ENCODE assay signal across 11 cellular contexts in the genomic region with DNA sequence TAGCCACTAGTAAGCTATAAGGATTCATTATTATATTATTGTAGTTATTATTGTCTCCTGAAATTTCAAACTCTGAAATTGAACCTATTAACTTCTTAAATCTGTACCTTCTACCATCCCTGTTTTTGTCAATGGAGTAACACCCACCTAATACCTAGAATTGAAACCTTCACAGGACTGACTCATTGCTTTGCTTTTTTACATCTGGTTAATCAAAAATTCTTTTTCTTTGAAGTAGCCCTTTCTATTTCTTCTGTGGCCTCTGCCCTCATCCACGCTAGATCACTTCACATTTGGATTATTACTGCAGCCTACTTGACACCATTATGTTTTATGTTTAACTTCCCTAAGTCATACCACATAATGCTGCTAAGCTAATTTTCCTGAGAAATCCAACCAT. TPM values are rescaled to one million over a fixed set of nuclear protein-coding genes. Genes with fewer than 3 reads are reported as not detected.
DNase-seq lines count a peak whose midpoint lies in the region; ATAC-seq and TF ChIP-seq lines count a peak whose summit lies in the region.
"Had no signal": no experiment of that assay in that cellular context is flagged by ENCODE, and none has a peak within 500 bp of the region (broad histone marks: within the 10 kb centered on the region; RNA-seq: fewer than 3 reads in every experiment).

No MANE protein-coding gene starts in this region.

- ATAC-seq in activated T-cell treated with anti-CD3 and anti-CD28 coated beads, Interleukin-2, amount 50 U/mL, for 4 hours = peak; percentile 53 to 59
- peak; percentile 70 for ATAC-seq in HG02798 (IDR thresholded peaks at IDR 0.05; ENCODE audit: poor library complexity, unreplicated experiment)
- no peak for ATAC-seq in Panc1
- ATAC-seq in stimulated activated naive CD8-positive, alpha-beta T cell treated with anti-CD3 and anti-CD28 coated beads, Interleukin-15, amount 100 ng/mL, for 72 hours = peak; percentile 100
- ATAC-seq: left cardiac atrium had no signal

- no peaks in the 10 kb centered on the region for H3K27me3 Mint-ChIP-seq in activated T-cell treated with anti-CD3 and anti-CD28 coated beads, Interleukin-2, amount 50 U/mL, for 4 hours (ENCODE audit: low read depth)
- H3K27me3 Mint-ChIP-seq in stimulated activated naive CD8-positive, alpha-beta T cell treated with anti-CD3 and anti-CD28 coated beads, Interleukin-15, amount 100 ng/mL, for 72 hours = no peaks in the 10 kb centered on the region

- 42 to 92% (median 73%) methylated on average over 1 of the region's 1 CpG for WGBS in adrenal gland, 4 donors

- intact Hi-C loops in Panc1 (cut with micrococcal nuclease; ENCODE audit: unreplicated experiment) (no loop called here), adrenal gland (cut with DNase I) (no loop called here)

- peaks cover 4% of the 10 kb centered on the region for H3K4me1 Mint-ChIP-seq in activated T-cell treated with anti-CD3 and anti-CD28 coated beads, Interleukin-2, amount 50 U/mL, for 4 hours (ENCODE audit: low read depth)
- peaks cover 25% of the 10 kb centered on the region for H3K4me1 Mint-ChIP-seq in stimulated activated naive CD8-positive, alpha-beta T cell treated with anti-CD3 and anti-CD28 coated beads, Interleukin-15, amount 100 ng/mL, for 72 hours

- BruUV-seq in Panc1 (replicated peaks; lab: Mats Ljungman, UMichigan) = TSS peak; percentile 38

- H3K4me3 Mint-ChIP-seq in activated T-cell treated with anti-CD3 and anti-CD28 coated beads, Interleukin-2, amount 50 U/mL, for 4 hours = no peak overlapping the region
- peak overlapping the region in 1 of 2 donors; percentile 44 for H3K4me3 Mint-ChIP-seq in stimulated activated naive CD8-positive, alpha-beta T cell treated with anti-CD3 and anti-CD28 coated beads, Interleukin-15, amount 100 ng/mL, for 72 hours

- DNase-seq in activated T-cell treated with anti-CD3 and anti-CD28 coated beads, Interleukin-2, amount 50 U/mL, for 4 hours = no peak
- no peak for DNase-seq in activated T-cell treated with anti-CD3 and anti-CD28 coated beads, Interleukin-2, amount 50 U/mL, for 48 hours
- DNase-seq in Panc1 (ENCODE audit: low read depth, low spot score) = no peak
- DNase-seq in stimulated activated naive CD8-positive, alpha-beta T cell treated with anti-CD3 and anti-CD28 coated beads, Interleukin-15, amount 100 ng/mL, for 72 hours = peak in 1 of 2 donors; percentile 14
- no peak for DNase-seq in amniotic stem cell (lab: John Stamatoyannopoulos, UW)
- no peak for DNase-seq in foreskin melanocyte
- DNase-seq in adrenal gland = no peak
- DNase-seq: activated effector memory CD4-positive, alpha-beta T cell treated with anti-CD3 and anti-CD28 coated beads, Interleukin-2, amount 50 U/mL, for 16 hours; left cardiac atrium; NCI-H1105 treated with DMSO at 0.1 percent for 48 hours had no signal

- no peak overlapping the region for H3K27ac ChIP-seq in Panc1 (ENCODE audit: low read length)
- H3K27ac ChIP-seq in adrenal gland = no peak overlapping the region

- in situ Hi-C loops in Panc1 (cut with HindIII; ENCODE audit: low pct_unique_long_range_greater_than_20kb, low sequenced_read_pairs) = no loop called here

- H3K27ac Mint-ChIP-seq in stimulated activated naive CD8-positive, alpha-beta T cell treated with anti-CD3 and anti-CD28 coated beads, Interleukin-15, amount 100 ng/mL, for 72 hours = peak overlapping the region in 1 of 2 donors; percentile 26

- H3K4me1 ChIP-seq in Panc1 (ENCODE audit: control insufficient read depth, insufficient read depth, low read length) (no peaks in the 10 kb centered on the region), adrenal gland (replicated peaks in 1 of 2) (peaks cover 0 to 21% of the 10 kb centered on the region in 2 donors)

- CTCF ChIA-PET in Panc1 (lab: Charles Lee) = no interaction called here

- H3K36me3 Mint-ChIP-seq in activated T-cell treated with anti-CD3 and anti-CD28 coated beads, Interleukin-2, amount 50 U/mL, for 4 hours (ENCODE audit: insufficient read depth) = peaks cover 26% of the 10 kb centered on the region

- no peak for TF ChIP-seq CTCF in Panc1 (IDR thresholded peaks at IDR 0.05)
- TF ChIP-seq CTCF in adrenal gland (IDR thresholded peaks at IDR 0.05) = no peak

- H3K36me3 ChIP-seq in Panc1 (ENCODE audit: control insufficient read depth, insufficient read depth, low read length) (peaks cover 4% of the 10 kb centered on the region; the same call in 1 of the 2 replicates), adrenal gland (replicated peaks in 1 of 2) (peaks cover 0 to 17% of the 10 kb centered on the region in 2 donors)

- no peak overlapping the region for H3K4me3 ChIP-seq in Panc1 (ENCODE audit: low read depth in 2 of 2, low read length in 2 of 2)
- no peak overlapping the region for H3K4me3 ChIP-seq in adrenal gland

- H3K27me3 ChIP-seq in Panc1 (ENCODE audit: control insufficient read depth, insufficient read depth, low read length) (no peaks in the 10 kb centered on the region), adrenal gland (no peaks in the 10 kb centered on the region)

- POLR2A ChIA-PET in Panc1 (lab: Charles Lee) = no interaction called here

- H3K9me3 ChIP-seq in Panc1 (ENCODE audit: control insufficient read depth, insufficient read depth, low read depth, low read length) = no peaks in the 10 kb centered on the region
- no peaks in the 10 kb centered on the region for H3K9me3 ChIP-seq in adrenal gland (replicated peaks in 1 of 3)

- no peak for TF ChIP-seq POLR2A in adrenal gland (IDR thresholded peaks at IDR 0.05)

- no peaks in the 10 kb centered on the region for H3K9me3 Mint-ChIP-seq in activated T-cell treated with anti-CD3 and anti-CD28 coated beads, Interleukin-2, amount 50 U/mL, for 4 hours
- H3K9me3 Mint-ChIP-seq in stimulated activated naive CD8-positive, alpha-beta T cell treated with anti-CD3 and anti-CD28 coated beads, Interleukin-15, amount 100 ng/mL, for 72 hours = no peaks in the 10 kb centered on the region

RNA-seq across cellular contexts. Expression of a gene that starts 35.6 kb away (rescaled TPM):
- 10 to 100 TPM; 26.3 to 29.1 (median 28.8) TPM for total RNA-seq in activated T-cell treated with anti-CD3 and anti-CD28 coated beads, Interleukin-2, amount 50 U/mL, for 4 hours
- total RNA-seq in Panc1 (2021; ENCODE audit: unreplicated experiment) (22.5 TPM), adrenal gland (10 to 100 TPM in 7 of 8 donors, 1 to 10 TPM in 1; 8.1 to 18.0 (median 12.5) TPM)
- polyA plus RNA-seq in Panc1 (2012; ENCODE audit: insufficient read length) = 7.6 TPM
- polyA plus RNA-seq in adrenal gland = 10 to 100 TPM in 1 of 3 donors, 1 to 10 TPM in 2; 3.5 to 16.7 (median 5.7) TPM

RNA-seq across cellular contexts. Expression of a gene that starts 56.5 kb away (rescaled TPM):
- 100 to 1,000 TPM; 163 to 178 (median 170) TPM for total RNA-seq in activated T-cell treated with anti-CD3 and anti-CD28 coated beads, Interleukin-2, amount 50 U/mL, for 4 hours
- 137 TPM for total RNA-seq in Panc1 (2021; ENCODE audit: unreplicated experiment)
- polyA plus RNA-seq in Panc1 (2012; ENCODE audit: insufficient read length) = 79.9 TPM
- 100 to 1,000 TPM in 1 of 8 donors, 10 to 100 TPM in 7; 42.7 to 113 (median 84.0) TPM for total RNA-seq in adrenal gland
- 100 to 1,000 TPM in 1 of 3 donors, 10 to 100 TPM in 2; 37.0 to 119 (median 61.9) TPM for polyA plus RNA-seq in adrenal gland
